Comparison of ENCODE assay signal across 10 cellular contexts in genomic region chr3:50090985-50091384, GRCh38. TPM values are rescaled to one million over a fixed set of nuclear protein-coding genes. Genes with fewer than 3 reads are reported as not detected.
DNase-seq lines count a peak whose midpoint lies in the region; ATAC-seq and TF ChIP-seq lines count a peak whose summit lies in the region.
"Had no signal": no experiment of that assay in that cellular context is flagged by ENCODE, and none has a peak within 500 bp of the region (broad histone marks: within the 10 kb centered on the region; RNA-seq: fewer than 3 reads in every experiment).

No MANE protein-coding gene starts in this region.

- no peak for ATAC-seq in activated T-cell treated with anti-CD3 and anti-CD28 coated beads, Interleukin-2, amount 50 U/mL, for 72 hours (replicated peaks in 1 of 2)
- no peak for ATAC-seq in activated CD8-positive, alpha-beta T cell treated with anti-CD3 and anti-CD28 coated beads, Interleukin-2, amount 10 ng/mL, durations not matched to agents 7 days and 5 days
- ATAC-seq in stimulated activated naive B cell treated with anti-CD40 and anti-IgM and Interleukin-4, amounts not matched to agents 10 μg/mL and 1 μg/mL and 100 μg/mL, for 72 hours (replicated peaks) = no peak
- ATAC-seq in GM21447 (IDR thresholded peaks at IDR 0.05; ENCODE audit: unreplicated experiment) = no peak

- H3K4me1 ChIP-seq in adrenal gland (replicated peaks in 1 of 2) = peaks cover 10 to 31% of the 10 kb centered on the region in 2 donors

- no peak for DNase-seq in activated T-cell treated with anti-CD3 and anti-CD28 coated beads, Interleukin-2, amount 50 U/mL, for 72 hours
- no peak for DNase-seq in activated T-cell treated with anti-CD3 and anti-CD28 coated beads for 4 hours
- no peak for DNase-seq in activated CD8-positive, alpha-beta T cell treated with anti-CD3 and anti-CD28 coated beads, Interleukin-2, amount 10 ng/mL, durations not matched to agents 7 days and 5 days
- DNase-seq in glutamatergic neuron = no peak
- DNase-seq in stimulated activated naive B cell treated with anti-CD40 and anti-IgM and Interleukin-4, amounts not matched to agents 10 μg/mL and 1 μg/mL and 100 μg/mL, for 72 hours = no peak
- no peak for DNase-seq in adrenal gland
- no peak for DNase-seq in 8988T
- DNase-seq: NCI-H2171, T-helper 1 cell had no signal

- H3K27me3 Mint-ChIP-seq in activated T-cell treated with anti-CD3 and anti-CD28 coated beads, Interleukin-2, amount 50 U/mL, for 72 hours (ENCODE audit: low read depth) = no peaks in the 10 kb centered on the region
- no peaks in the 10 kb centered on the region for H3K27me3 Mint-ChIP-seq in activated CD8-positive, alpha-beta T cell treated with anti-CD3 and anti-CD28 coated beads, Interleukin-2, amount 10 ng/mL, durations not matched to agents 7 days and 5 days (ENCODE audit: low read depth)
- peaks cover 5% of the 10 kb centered on the region for H3K27me3 Mint-ChIP-seq in glutamatergic neuron (ENCODE audit: unreplicated experiment)
- no peaks in the 10 kb centered on the region for H3K27me3 Mint-ChIP-seq in stimulated activated naive B cell treated with anti-CD40 and anti-IgM and Interleukin-4, amounts not matched to agents 10 μg/mL and 1 μg/mL and 100 μg/mL, for 72 hours

- peaks cover 22 to 41% of the 10 kb centered on the region in 2 donors for H3K36me3 Mint-ChIP-seq in activated T-cell treated with anti-CD3 and anti-CD28 coated beads, Interleukin-2, amount 50 U/mL, for 72 hours (ENCODE audit: insufficient read depth in 2 of 2)
- peaks cover 60% of the 10 kb centered on the region for H3K36me3 Mint-ChIP-seq in activated CD8-positive, alpha-beta T cell treated with anti-CD3 and anti-CD28 coated beads, Interleukin-2, amount 10 ng/mL, durations not matched to agents 7 days and 5 days (ENCODE audit: low read depth)
- H3K36me3 Mint-ChIP-seq in glutamatergic neuron (ENCODE audit: unreplicated experiment) = peaks cover 20% of the 10 kb centered on the region
- H3K36me3 Mint-ChIP-seq in stimulated activated naive B cell treated with anti-CD40 and anti-IgM and Interleukin-4, amounts not matched to agents 10 μg/mL and 1 μg/mL and 100 μg/mL, for 72 hours = peaks cover 33 to 39% of the 10 kb centered on the region in 2 donors

- TF ChIP-seq CTCF in glutamatergic neuron (IDR thresholded peaks at IDR 0.05; ENCODE audit: partially characterized antibody, unreplicated experiment) = no peak
- TF ChIP-seq CTCF in adrenal gland (IDR thresholded peaks at IDR 0.05) = no peak

- H3K4me3 ChIP-seq in adrenal gland = peak overlapping the region in 1 of 4 donors; percentile 85

- H3K27ac Mint-ChIP-seq in activated T-cell treated with anti-CD3 and anti-CD28 coated beads, Interleukin-2, amount 50 U/mL, for 72 hours = peak overlapping the region; percentile 98
- H3K27ac Mint-ChIP-seq in activated CD8-positive, alpha-beta T cell treated with anti-CD3 and anti-CD28 coated beads, Interleukin-2, amount 10 ng/mL, durations not matched to agents 7 days and 5 days = peak overlapping the region; percentile 39
- H3K27ac Mint-ChIP-seq in glutamatergic neuron (ENCODE audit: unreplicated experiment) = peak overlapping the region; percentile 100
- H3K27ac Mint-ChIP-seq in stimulated activated naive B cell treated with anti-CD40 and anti-IgM and Interleukin-4, amounts not matched to agents 10 μg/mL and 1 μg/mL and 100 μg/mL, for 72 hours = peak overlapping the region; percentile 99

- no peaks in the 10 kb centered on the region for H3K27me3 ChIP-seq in adrenal gland

- no peak overlapping the region for H3K27ac ChIP-seq in adrenal gland

- CTCF ChIA-PET in activated CD8-positive, alpha-beta T cell treated with anti-CD3 and anti-CD28 coated beads, Interleukin-2, amount 10 ng/mL, durations not matched to agents 7 days and 5 days (lab: Charles Lee) = interaction anchor here (0.8 to 2.0 kb wide), 2 partner anchors 11 to 288 kb away, joined by 3 to 9 read pairs; partner anchors contain the start of gene INKA1

- no peak for TF ChIP-seq POLR2A in adrenal gland (IDR thresholded peaks at IDR 0.05)

- H3K4me3 Mint-ChIP-seq in activated T-cell treated with anti-CD3 and anti-CD28 coated beads, Interleukin-2, amount 50 U/mL, for 72 hours = peak overlapping the region; percentile 95
- peak overlapping the region; percentile 94 for H3K4me3 Mint-ChIP-seq in activated CD8-positive, alpha-beta T cell treated with anti-CD3 and anti-CD28 coated beads, Interleukin-2, amount 10 ng/mL, durations not matched to agents 7 days and 5 days
- H3K4me3 Mint-ChIP-seq in glutamatergic neuron (ENCODE audit: unreplicated experiment) = peak overlapping the region; percentile 97
- H3K4me3 Mint-ChIP-seq in stimulated activated naive B cell treated with anti-CD40 and anti-IgM and Interleukin-4, amounts not matched to agents 10 μg/mL and 1 μg/mL and 100 μg/mL, for 72 hours = peak overlapping the region; percentile 96 to 98

- H3K9me3 Mint-ChIP-seq in activated T-cell treated with anti-CD3 and anti-CD28 coated beads, Interleukin-2, amount 50 U/mL, for 72 hours = no peaks in the 10 kb centered on the region
- H3K9me3 Mint-ChIP-seq in activated CD8-positive, alpha-beta T cell treated with anti-CD3 and anti-CD28 coated beads, Interleukin-2, amount 10 ng/mL, durations not matched to agents 7 days and 5 days (ENCODE audit: insufficient read depth) = no peaks in the 10 kb centered on the region
- H3K9me3 Mint-ChIP-seq in glutamatergic neuron (ENCODE audit: unreplicated experiment) = peaks cover 8% of the 10 kb centered on the region
- no peaks in the 10 kb centered on the region for H3K9me3 Mint-ChIP-seq in stimulated activated naive B cell treated with anti-CD40 and anti-IgM and Interleukin-4, amounts not matched to agents 10 μg/mL and 1 μg/mL and 100 μg/mL, for 72 hours

- H3K36me3 ChIP-seq in adrenal gland (replicated peaks in 1 of 2) = peaks cover 0 to 58% of the 10 kb centered on the region in 2 donors

- POLR2A ChIA-PET in activated CD8-positive, alpha-beta T cell treated with anti-CD3 and anti-CD28 coated beads, Interleukin-2, amount 10 ng/mL, durations not matched to agents 7 days and 5 days (lab: Charles Lee) = no interaction called here

- intact Hi-C loops in adrenal gland (cut with DNase I) = no loop called here

- H3K4me1 Mint-ChIP-seq in activated T-cell treated with anti-CD3 and anti-CD28 coated beads, Interleukin-2, amount 50 U/mL, for 72 hours (ENCODE audit: low read depth) = peaks cover 48% of the 10 kb centered on the region
- H3K4me1 Mint-ChIP-seq in activated CD8-positive, alpha-beta T cell treated with anti-CD3 and anti-CD28 coated beads, Interleukin-2, amount 10 ng/mL, durations not matched to agents 7 days and 5 days (ENCODE audit: low read depth) = peaks cover 30% of the 10 kb centered on the region
- H3K4me1 Mint-ChIP-seq in glutamatergic neuron (ENCODE audit: low read depth, unreplicated experiment) = peaks cover 10% of the 10 kb centered on the region
- peaks cover 22 to 46% of the 10 kb centered on the region in 2 donors for H3K4me1 Mint-ChIP-seq in stimulated activated naive B cell treated with anti-CD40 and anti-IgM and Interleukin-4, amounts not matched to agents 10 μg/mL and 1 μg/mL and 100 μg/mL, for 72 hours

- H3K9me3 ChIP-seq in adrenal gland (replicated peaks in 1 of 3) = no peaks in the 10 kb centered on the region

RNA-seq across cellular contexts. Expression of gene RBM5, which starts 2.3 kb away (rescaled TPM):
- 100 to 1,000 TPM; 172 to 179 TPM for total RNA-seq in activated T-cell treated with anti-CD3 and anti-CD28 coated beads, Interleukin-2, amount 50 U/mL, for 72 hours
- 100 to 1,000 TPM; 180 to 185 TPM for total RNA-seq in activated CD8-positive, alpha-beta T cell treated with anti-CD3 and anti-CD28 coated beads, Interleukin-2, amount 10 ng/mL, durations not matched to agents 7 days and 5 days
- total RNA-seq in glutamatergic neuron (ENCODE audit: unreplicated experiment) = 363 TPM
- total RNA-seq in adrenal gland = 100 to 1,000 TPM in 6 of 8 donors, 10 to 100 TPM in 2; 51.9 to 224 (median 115) TPM
- polyA plus RNA-seq in adrenal gland = 100 to 1,000 TPM; 108 to 152 (median 110) TPM

Comparison
In these comparisons a context has a peak if more than half of its experiments do, and no peak if none do; other contexts are left out.
1. H3K27ac Mint-ChIP-seq: peak in every context shown above with its lines; median percentile 100 in glutamatergic neuron; 99 in stimulated activated naive B cell treated with anti-CD40 and anti-IgM and Interleukin-4, amounts not matched to agents 10 μg/mL and 1 μg/mL and 100 μg/mL, for 72 hours; 98 in activated T-cell treated with anti-CD3 and anti-CD28 coated beads, Interleukin-2, amount 50 U/mL, for 72 hours; 39 in activated CD8-positive, alpha-beta T cell treated with anti-CD3 and anti-CD28 coated beads, Interleukin-2, amount 10 ng/mL, durations not matched to agents 7 days and 5 days.